ENCODE assay signal across 31 cellular contexts in genomic region chr1:35223109-35223630, GRCh38. TPM values are rescaled to one million over a fixed set of nuclear protein-coding genes. Genes with fewer than 3 reads are reported as not detected.
A peak's percentile ranks its signal among the peaks of the same experiment; 100 is the strongest.
DNase-seq lines count a peak whose midpoint lies in the region; ATAC-seq and TF ChIP-seq lines count a peak whose summit lies in the region.
"Had no signal": no experiment of that assay in that cellular context is flagged by ENCODE, and none has a peak within 500 bp of the region (broad histone marks: within the 10 kb centered on the region; RNA-seq: fewer than 3 reads in every experiment).

No MANE protein-coding gene starts in this region.

- H3K27ac ChIP-seq in uterus (peak overlapping the region; percentile 55 to 66), PC-3 (ENCODE audit: low read length) (no peak overlapping the region)
- H3K27ac ChIP-seq: 22Rv1, SJCRH30, thyroid gland had no signal

- H3K9me3 ChIP-seq in uterus (no peaks in the 10 kb centered on the region), PC-3 (ENCODE audit: low read length) (no peaks in the 10 kb centered on the region)
- H3K9me3 ChIP-seq: BE2C, Caco-2, SJCRH30, thyroid gland had no signal

- H3K27me3 ChIP-seq in uterus, result no peaks in the 10 kb centered on the region
- H3K27me3 ChIP-seq in PC-3 (ENCODE audit: low read length), result no peaks in the 10 kb centered on the region
- H3K27me3 ChIP-seq: BE2C, SJCRH30, thyroid gland had no signal

- H3K27ac Mint-ChIP-seq in activated T-cell treated with anti-CD3 and anti-CD28 coated beads, Interleukin-2, amount 50 U/mL, for 72 hours, result peak overlapping the region; percentile 15
- H3K27ac Mint-ChIP-seq in mesothelial cell of epicardium, result peak overlapping the region; percentile 79
- H3K27ac Mint-ChIP-seq: dendritic cell treated with granulocyte-macrophage colony-stimulating factor and Interleukin-4, amounts not matched to agents 40 ng/mL and 50 ng/mL, for 4 days; stimulated activated naive CD8-positive, alpha-beta T cell treated with anti-CD3 and anti-CD28 coated beads, Interleukin-15, Interleukin-2, amounts not matched to agents 100 ng/mL and 50 ng/mL, for 24 hours; T-helper 17 cell had no signal

- H3K9me3 Mint-ChIP-seq in activated T-cell treated with anti-CD3 and anti-CD28 coated beads, Interleukin-2, amount 50 U/mL, for 72 hours, result no peaks in the 10 kb centered on the region
- no peaks in the 10 kb centered on the region for H3K9me3 Mint-ChIP-seq in activated T-cell treated with anti-CD3 and anti-CD28 coated beads, Interleukin-2, amount 50 U/mL, for 4 hours
- no peaks in the 10 kb centered on the region for H3K9me3 Mint-ChIP-seq in mesothelial cell of epicardium
- H3K9me3 Mint-ChIP-seq: dendritic cell treated with granulocyte-macrophage colony-stimulating factor and Interleukin-4, amounts not matched to agents 40 ng/mL and 50 ng/mL, for 4 days; naive B cell; stimulated activated naive CD8-positive, alpha-beta T cell treated with anti-CD3 and anti-CD28 coated beads, Interleukin-15, Interleukin-2, amounts not matched to agents 100 ng/mL and 50 ng/mL, for 24 hours had no signal

- H3K4me1 ChIP-seq in uterus, result no peaks in the 10 kb centered on the region
- no peaks in the 10 kb centered on the region for H3K4me1 ChIP-seq in PC-3 (ENCODE audit: insufficient read depth, low read length)
- H3K4me1 ChIP-seq: BE2C, Caco-2, SJCRH30, thyroid gland had no signal

- H3K4me3 ChIP-seq in uterus, result no peak overlapping the region
- no peak overlapping the region for H3K4me3 ChIP-seq in PC-3 (ENCODE audit: low read length)
- H3K4me3 ChIP-seq: SJCRH30, thyroid gland had no signal

- no peaks in the 10 kb centered on the region for H3K4me1 Mint-ChIP-seq in activated T-cell treated with anti-CD3 and anti-CD28 coated beads, Interleukin-2, amount 50 U/mL, for 72 hours (ENCODE audit: low read depth)
- no peaks in the 10 kb centered on the region for H3K4me1 Mint-ChIP-seq in activated T-cell treated with anti-CD3 and anti-CD28 coated beads, Interleukin-2, amount 50 U/mL, for 4 hours (ENCODE audit: low read depth)
- H3K4me1 Mint-ChIP-seq in mesothelial cell of epicardium, result peaks cover 16% of the 10 kb centered on the region

- DNase-seq in activated T-cell treated with anti-CD3 and anti-CD28 coated beads, Interleukin-2, amount 50 U/mL, for 72 hours, result no peak
- DNase-seq in activated T-cell treated with anti-CD3 and anti-CD28 coated beads, Interleukin-2, amount 50 U/mL, for 4 hours, result no peak
- DNase-seq in amniotic epithelial cell (ENCODE audit: low read depth), result peak; percentile 81
- DNase-seq in mesothelial cell of epicardium (ENCODE audit: low spot score in 2 of 2, unreplicated experiment in 2 of 2), result no peak
- DNase-seq in uterus, result no peak
- no peak for DNase-seq in effector CD8-positive, alpha-beta T cell (lab: John Stamatoyannopoulos, UW)
- no peak for DNase-seq in C1 segment of cervical spinal cord (lab: John Stamatoyannopoulos, UW)
- no peak for DNase-seq in PC-3
- DNase-seq: activated CD4-positive, alpha-beta T cell treated with anti-CD3 and anti-CD28 coated beads for 4 hours; activated naive CD4-positive, alpha-beta T cell treated with Interleukin-2 at 50 U/mL for 16 hours; activated T-cell treated with anti-CD3 and anti-CD28 coated beads, Interleukin-2, amount 50 U/mL, for 48 hours; amygdala; BE2C; Caco-2; DMS79 treated with DMSO at 0.1 percent for 48 hours; Kasumi-1; kidney glomerular epithelial cell; MV-4-11; naive B cell; NCI-H146; NCI-H2171; NCI-H524 treated with DMSO at 0.1 percent for 48 hours; retina; stimulated activated CD4-positive, alpha-beta T cell treated with anti-CD3 and anti-CD28 coated beads, Interleukin-15, amount 100 ng/mL, for 24 hours; T-helper 17 cell; thyroid gland had no signal

- no peak overlapping the region for H2AFZ ChIP-seq in PC-3 (ENCODE audit: low read length)

- no peak for TF ChIP-seq POLR2A in uterus (IDR thresholded peaks at IDR 0.05)

- no peak overlapping the region for H3K4me3 Mint-ChIP-seq in activated T-cell treated with anti-CD3 and anti-CD28 coated beads, Interleukin-2, amount 50 U/mL, for 72 hours
- H3K4me3 Mint-ChIP-seq in activated T-cell treated with anti-CD3 and anti-CD28 coated beads, Interleukin-2, amount 50 U/mL, for 4 hours, result no peak overlapping the region
- no peak overlapping the region for H3K4me3 Mint-ChIP-seq in mesothelial cell of epicardium
- H3K4me3 Mint-ChIP-seq: dendritic cell treated with granulocyte-macrophage colony-stimulating factor and Interleukin-4, amounts not matched to agents 40 ng/mL and 50 ng/mL, for 4 days; naive B cell; stimulated activated naive CD8-positive, alpha-beta T cell treated with anti-CD3 and anti-CD28 coated beads, Interleukin-15, Interleukin-2, amounts not matched to agents 100 ng/mL and 50 ng/mL, for 24 hours; T-helper 17 cell had no signal

- no peaks in the 10 kb centered on the region for H3K79me2 ChIP-seq in PC-3 (ENCODE audit: low read length)

- no peak overlapping the region for H3K4me2 ChIP-seq in PC-3 (ENCODE audit: low read length)

- no peaks in the 10 kb centered on the region for H3F3A ChIP-seq in PC-3 (ENCODE audit: low read length, unreplicated experiment)

- no peaks in the 10 kb centered on the region for H4K20me1 ChIP-seq in PC-3 (ENCODE audit: low read length)

- H3K9me2 ChIP-seq in PC-3 (replicated peaks; ENCODE audit: low read length), result no peaks in the 10 kb centered on the region

- POLR2A ChIA-PET in PC-3 (lab: Charles Lee; ENCODE audit: unreplicated experiment), result interaction anchor here (0.6 kb wide), 1 partner anchor 865 kb away, joined by 3 read pairs; no protein-coding TSS in a partner anchor

- TF ChIP-seq CTCF in mesothelial cell of epicardium (IDR thresholded peaks at IDR 0.05; ENCODE audit: unreplicated experiment) (no peak), uterus (IDR thresholded peaks at IDR 0.05) (no peak), PC-3 (conservative IDR thresholded peaks at IDR 0.05; ENCODE audit: low read depth, low read length) (no peak)

- intact Hi-C loops in uterus (cut with DNase I; ENCODE audit: low total_unique reads), result no loop called here
- intact Hi-C loops in PC-3 (cut with micrococcal nuclease), result no loop called here

- BruUV-seq in PC-3 (replicated peaks; lab: Mats Ljungman, UMichigan), result no TSS peak

- H3K36me3 ChIP-seq in uterus (no peaks in the 10 kb centered on the region), PC-3 (ENCODE audit: low read depth, low read length) (no peaks in the 10 kb centered on the region)
- H3K36me3 ChIP-seq: BE2C, SJCRH30, thyroid gland had no signal

- no peaks in the 10 kb centered on the region for H3K36me3 Mint-ChIP-seq in activated T-cell treated with anti-CD3 and anti-CD28 coated beads, Interleukin-2, amount 50 U/mL, for 72 hours (ENCODE audit: insufficient read depth in 2 of 2)
- H3K36me3 Mint-ChIP-seq in activated T-cell treated with anti-CD3 and anti-CD28 coated beads, Interleukin-2, amount 50 U/mL, for 4 hours (ENCODE audit: insufficient read depth), result no peaks in the 10 kb centered on the region
- no peaks in the 10 kb centered on the region for H3K36me3 Mint-ChIP-seq in mesothelial cell of epicardium
- H3K36me3 Mint-ChIP-seq: naive B cell had no signal

- no peak for ATAC-seq in activated T-cell treated with anti-CD3 and anti-CD28 coated beads, Interleukin-2, amount 50 U/mL, for 72 hours (replicated peaks in 1 of 2)
- no peak for ATAC-seq in activated T-cell treated with anti-CD3 and anti-CD28 coated beads, Interleukin-2, amount 50 U/mL, for 4 hours
- no peak for ATAC-seq in PC-3
- ATAC-seq: Panc1, T-helper 17 cell had no signal

- H3K9ac ChIP-seq in PC-3 (ENCODE audit: low read length), result no peak overlapping the region

- CTCF ChIA-PET in PC-3 (lab: Charles Lee), result no interaction called here

- H3K27me3 Mint-ChIP-seq in activated T-cell treated with anti-CD3 and anti-CD28 coated beads, Interleukin-2, amount 50 U/mL, for 72 hours (ENCODE audit: low read depth), result peaks cover 5% of the 10 kb centered on the region
- H3K27me3 Mint-ChIP-seq in activated T-cell treated with anti-CD3 and anti-CD28 coated beads, Interleukin-2, amount 50 U/mL, for 4 hours (ENCODE audit: low read depth), result no peaks in the 10 kb centered on the region
- no peaks in the 10 kb centered on the region for H3K27me3 Mint-ChIP-seq in mesothelial cell of epicardium (ENCODE audit: low read depth)
- H3K27me3 Mint-ChIP-seq: dendritic cell treated with granulocyte-macrophage colony-stimulating factor and Interleukin-4, amounts not matched to agents 40 ng/mL and 50 ng/mL, for 4 days had no signal

RNA-seq across cellular contexts. Expression of gene SFPQ, which starts 30.2 kb away (rescaled TPM):
- total RNA-seq in activated T-cell treated with anti-CD3 and anti-CD28 coated beads, Interleukin-2, amount 50 U/mL, for 72 hours, result 100 to 1,000 TPM; 288 to 297 TPM
- 100 to 1,000 TPM; 462 to 466 (median 464) TPM for total RNA-seq in activated T-cell treated with anti-CD3 and anti-CD28 coated beads, Interleukin-2, amount 50 U/mL, for 4 hours
- total RNA-seq in mesothelial cell of epicardium, result 783 to 793 TPM (median 785 TPM) in 3 replicates
- total RNA-seq in uterus, result 100 to 1,000 TPM in 3 of 4 donors, 10 to 100 TPM in 1; 82.1 to 310 (median 200) TPM
- total RNA-seq in PC-3 (2014; rRNA removed), result 249 and 322 TPM in 2 replicates

RNA-seq across cellular contexts. Expression of gene ZMYM4, which starts 45.3 kb away (rescaled TPM):
- total RNA-seq in activated T-cell treated with anti-CD3 and anti-CD28 coated beads, Interleukin-2, amount 50 U/mL, for 72 hours, result 10 to 100 TPM; 37.5 to 54.7 TPM
- total RNA-seq in activated T-cell treated with anti-CD3 and anti-CD28 coated beads, Interleukin-2, amount 50 U/mL, for 4 hours, result 10 to 100 TPM; 24.2 to 28.9 (median 26.0) TPM
- total RNA-seq in mesothelial cell of epicardium, result 87.8 to 95.6 TPM (median 91.3 TPM) in 3 replicates
- 10 to 100 TPM; 19.7 to 84.9 (median 49.9) TPM for total RNA-seq in uterus
- 28.5 and 31.0 TPM in 2 replicates for total RNA-seq in PC-3 (2014; rRNA removed)
